In genomic region chr1:11142618-11143391, GRCh38 we compare ENCODE assay signal across 29 cellular contexts. TPM values are rescaled to one million over a fixed set of nuclear protein-coding genes. Genes with fewer than 3 reads are reported as not detected.
DNase-seq lines count a peak whose midpoint lies in the region; ATAC-seq and TF ChIP-seq lines count a peak whose summit lies in the region.
"Had no signal": no experiment of that assay in that cellular context is flagged by ENCODE, and none has a peak within 500 bp of the region (broad histone marks: within the 10 kb centered on the region; RNA-seq: fewer than 3 reads in every experiment).

No MANE protein-coding gene starts in this region.

- ATAC-seq in left ventricle myocardium superior (peak; percentile 24), Right ventricle myocardium inferior (no peak), left lung (peak; percentile 57), thoracic aorta (ENCODE audit: insufficient number of reproducible peaks, low FRiP score, low read depth) (peak; percentile 61), GM21717 (IDR thresholded peaks at IDR 0.05; ENCODE audit: unreplicated experiment) (no peak), GM18909 (IDR thresholded peaks at IDR 0.05; ENCODE audit: poor library complexity, unreplicated experiment) (no peak)
- ATAC-seq: CD8-positive, alpha-beta T cell had no signal

- H3K27ac Mint-ChIP-seq in activated naive CD8-positive, alpha-beta T cell treated with anti-CD3 and anti-CD28 coated beads for 36 hours: peak overlapping the region; percentile 92
- H3K27ac Mint-ChIP-seq: CD8-positive, alpha-beta T cell; HFFc6; nephron progenitor cell had no signal

- no peaks in the 10 kb centered on the region for H3K9me3 Mint-ChIP-seq in activated naive CD8-positive, alpha-beta T cell treated with anti-CD3 and anti-CD28 coated beads for 36 hours
- H3K9me3 Mint-ChIP-seq: CD8-positive, alpha-beta T cell; HFFc6; nephron progenitor cell had no signal

- H3K4me3 Mint-ChIP-seq in activated naive CD8-positive, alpha-beta T cell treated with anti-CD3 and anti-CD28 coated beads for 36 hours: no peak overlapping the region
- H3K4me3 Mint-ChIP-seq: CD8-positive, alpha-beta T cell; HFFc6; nephron progenitor cell had no signal

- H3K9me3 ChIP-seq in left lung (no peaks in the 10 kb centered on the region), thoracic aorta (no peaks in the 10 kb centered on the region)
- H3K9me3 ChIP-seq: adrenal gland, BE2C, SJCRH30, upper lobe of left lung had no signal

- H3K36me3 ChIP-seq in left lung: peaks cover 0 to 96% of the 10 kb centered on the region in 2 donors
- peaks cover 28% of the 10 kb centered on the region for H3K36me3 ChIP-seq in thoracic aorta

- intact Hi-C loops in left ventricle myocardium superior (cut with micrococcal nuclease): no loop called here
- intact Hi-C loops in Right ventricle myocardium inferior (cut with DNase I): no loop called here
- intact Hi-C loops in left lung (cut with DNase I): no loop called here

- H3K27ac ChIP-seq in left lung (no peak overlapping the region), thoracic aorta (peak overlapping the region; percentile 78 to 87)
- H3K27ac ChIP-seq: brain microvascular endothelial cell, SJCRH30, upper lobe of left lung, WERI-Rb-1 had no signal

- H3K36me3 Mint-ChIP-seq in activated naive CD8-positive, alpha-beta T cell treated with anti-CD3 and anti-CD28 coated beads for 36 hours: peaks cover 22% of the 10 kb centered on the region

- no peaks in the 10 kb centered on the region for H3K27me3 Mint-ChIP-seq in activated naive CD8-positive, alpha-beta T cell treated with anti-CD3 and anti-CD28 coated beads for 36 hours

- H3K4me1 ChIP-seq in left lung (peaks cover 4 to 7% of the 10 kb centered on the region in 2 donors), thoracic aorta (ENCODE audit: control insufficient read depth in 1 of 2, low read depth in 2 of 2) (peaks cover 15 to 31% of the 10 kb centered on the region in 2 donors)
- H3K4me1 ChIP-seq: BE2C, SJCRH30 had no signal

- peaks cover 22% of the 10 kb centered on the region for H3K4me1 Mint-ChIP-seq in activated naive CD8-positive, alpha-beta T cell treated with anti-CD3 and anti-CD28 coated beads for 36 hours
- H3K4me1 Mint-ChIP-seq: nephron progenitor cell had no signal

- H3K27me3 ChIP-seq in left lung (no peaks in the 10 kb centered on the region), thoracic aorta (replicated peaks; ENCODE audit: insufficient read depth) (no peaks in the 10 kb centered on the region)
- H3K27me3 ChIP-seq: adrenal gland, BE2C, brain microvascular endothelial cell, SJCRH30, upper lobe of left lung had no signal

- no peak for TF ChIP-seq CTCF in left lung (IDR thresholded peaks at IDR 0.05)
- no peak for TF ChIP-seq CTCF in thoracic aorta (IDR thresholded peaks at IDR 0.05)

- H3K4me3 ChIP-seq in left lung (no peak overlapping the region), thoracic aorta (no peak overlapping the region)
- H3K4me3 ChIP-seq: adrenal gland, SJCRH30, smooth muscle cell, upper lobe of left lung had no signal

- DNase-seq in left ventricle myocardium superior (no peak), Right ventricle myocardium inferior (ENCODE audit: missing footprints) (no peak), left lung (no peak), thoracic aorta (ENCODE audit: low spot score) (no peak)
- no peak for DNase-seq in activated naive CD8-positive, alpha-beta T cell treated with anti-CD3 and anti-CD28 coated beads for 36 hours
- DNase-seq in effector CD4-positive, alpha-beta T cell: no peak
- DNase-seq: activated CD4-positive, alpha-beta T cell treated with anti-CD3 and anti-CD28 coated beads, Interleukin-2, amount 50 U/mL, for 1 hour; BE2C; brain microvascular endothelial cell; CD8-positive, alpha-beta T cell; DMS 273 treated with DMSO at 0.1 percent for 48 hours; EL; GOT3; HFFc6; kidney glomerular epithelial cell; NCI-H1048; NCI-H1694; NCI-H446 treated with DMSO at 0.1 percent for 48 hours; NCI-H82; nephron progenitor cell; SJCRH30; SW 1271; upper lobe of left lung; WERI-Rb-1 had no signal

RNA-seq across cellular contexts. Expression of gene EXOSC10, which starts 43.1 kb away (rescaled TPM):
- total RNA-seq in left ventricle myocardium superior (20.4 TPM), Right ventricle myocardium inferior (18.1 TPM), left lung (10 to 100 TPM; 42.9 to 53.2 TPM), thoracic aorta (10 to 100 TPM; 78.5 to 78.9 TPM)
- 10 to 100 TPM; 80.9 to 93.2 TPM for total RNA-seq in activated naive CD8-positive, alpha-beta T cell treated with anti-CD3 and anti-CD28 coated beads for 36 hours

RNA-seq across cellular contexts. Expression of gene ANGPTL7, which starts 46.4 kb away (rescaled TPM):
- total RNA-seq in left ventricle myocardium superior: 1.0 TPM
- 0.51 TPM for total RNA-seq in Right ventricle myocardium inferior
- total RNA-seq in activated naive CD8-positive, alpha-beta T cell treated with anti-CD3 and anti-CD28 coated beads for 36 hours: not detected
- 1 to 10 TPM in 1 of 2 donors, under 1 TPM in 1; 0.42 to 1.6 TPM for total RNA-seq in left lung
- 10 to 100 TPM; 19.4 to 37.0 TPM for total RNA-seq in thoracic aorta
- total RNA-seq: CD8-positive, alpha-beta T cell; HFFc6; osteoblast; SJCRH30; smooth muscle cell had no signal

Comparison
In these comparisons a context has a peak if more than half of its experiments do, and no peak if none do; other contexts are left out.
1. ATAC-seq: peak in left ventricle myocardium superior (single experiment), left lung (single experiment) and thoracic aorta (single experiment); none in Right ventricle myocardium inferior (single experiment), GM21717 (single experiment) and GM18909 (single experiment).
2. H3K27ac ChIP-seq: peak in thoracic aorta (2 of 2); none in left lung (0 of 2).